13 cellular contexts compared by ENCODE assay signal in genomic region chr10:129850790-129851189, GRCh38.
DNase-seq lines count a peak whose midpoint lies in the region; ATAC-seq, FAIRE-seq and TF ChIP-seq lines count a peak whose summit lies in the region.
"Had no signal": no experiment of that assay in that cellular context is flagged by ENCODE, and none has a peak within 500 bp of the region (broad histone marks: within the 10 kb centered on the region; RNA-seq: fewer than 3 reads in every experiment).

No MANE protein-coding gene starts in this region.

- no peak for TF ChIP-seq CTCF in HepG2 (CRISPR knock-in tag; IDR thresholded peaks at IDR 0.05)
- no peak for TF ChIP-seq CTCF in progenitor cell of endocrine pancreas (IDR thresholded peaks at IDR 0.05; ENCODE audit: unreplicated experiment)

- no peaks in the 10 kb centered on the region for H3K36me3 Mint-ChIP-seq in progenitor cell of endocrine pancreas (ENCODE audit: insufficient read depth)
- H3K36me3 Mint-ChIP-seq in immature natural killer cell, result no peaks in the 10 kb centered on the region
- no peaks in the 10 kb centered on the region for H3K36me3 Mint-ChIP-seq in activated naive CD4-positive, alpha-beta T cell treated with anti-CD3 and anti-CD28 coated beads for 36 hours (ENCODE audit: low read depth)
- H3K36me3 Mint-ChIP-seq: CD14-positive monocyte; CD8-positive, alpha-beta T cell had no signal

- H3K27me3 Mint-ChIP-seq in progenitor cell of endocrine pancreas, result peaks cover 92% of the 10 kb centered on the region
- H3K27me3 Mint-ChIP-seq in immature natural killer cell (ENCODE audit: low read depth in 3 of 3), result peaks cover 5 to 7% (median 6%) of the 10 kb centered on the region in 3 donors
- H3K27me3 Mint-ChIP-seq in activated naive CD4-positive, alpha-beta T cell treated with anti-CD3 and anti-CD28 coated beads for 36 hours (ENCODE audit: low read depth), result no peaks in the 10 kb centered on the region

- H4K20me1 ChIP-seq in HepG2 (ENCODE audit: insufficient read depth, low read length), result no peaks in the 10 kb centered on the region

- no peak overlapping the region for H3K9ac ChIP-seq in HepG2 (ENCODE audit: insufficient read depth, low read depth, low read length)
- H3K9ac ChIP-seq: GM23248 had no signal

- H3K4me3 Mint-ChIP-seq in progenitor cell of endocrine pancreas (ENCODE audit: low read depth) (no peak overlapping the region), immature natural killer cell (no peak overlapping the region)
- H3K4me3 Mint-ChIP-seq in activated naive CD4-positive, alpha-beta T cell treated with anti-CD3 and anti-CD28 coated beads for 36 hours, result no peak overlapping the region
- H3K4me3 Mint-ChIP-seq: CD14-positive monocyte; CD8-positive, alpha-beta T cell had no signal

- peak; percentile 59 for DNase-seq in SK-N-DZ (ENCODE audit: low spot score)
- DNase-seq in HepG2 (ENCODE audit: low spot score), result no peak
- peak; percentile 44 for DNase-seq in progenitor cell of endocrine pancreas (ENCODE audit: low spot score, unreplicated experiment)
- no peak for DNase-seq in effector memory CD4-positive, alpha-beta T cell
- no peak for DNase-seq in immature natural killer cell
- no peak for DNase-seq in activated naive CD4-positive, alpha-beta T cell treated with anti-CD3 and anti-CD28 coated beads for 36 hours
- DNase-seq: Caco-2; CD8-positive, alpha-beta T cell; DMS53; GM23248 had no signal

- peaks cover 11% of the 10 kb centered on the region for H3K4me1 ChIP-seq in HepG2 (ENCODE audit: insufficient read depth, low read length)
- no peaks in the 10 kb centered on the region for H3K4me1 ChIP-seq in effector memory CD4-positive, alpha-beta T cell (ENCODE audit: control insufficient read depth, insufficient read depth, low read length, poor library complexity, severe bottlenecking)

- BruUV-seq in HepG2 (replicated peaks; lab: Mats Ljungman, UMichigan), result no TSS peak

- H3K27ac Mint-ChIP-seq in progenitor cell of endocrine pancreas (peak overlapping the region; percentile 3), immature natural killer cell (no peak overlapping the region)
- H3K27ac Mint-ChIP-seq in activated naive CD4-positive, alpha-beta T cell treated with anti-CD3 and anti-CD28 coated beads for 36 hours, result no peak overlapping the region
- H3K27ac Mint-ChIP-seq: CD8-positive, alpha-beta T cell had no signal

- TF ChIP-seq POLR2A in HepG2 (IDR thresholded peaks at IDR 0.05; ENCODE audit: insufficient read depth in 1 of 2, low read depth in 2 of 2, low read length in 2 of 2), result no peak

- no peaks in the 10 kb centered on the region for H3K9me3 Mint-ChIP-seq in progenitor cell of endocrine pancreas (ENCODE audit: low read depth)
- H3K9me3 Mint-ChIP-seq in immature natural killer cell, result no peaks in the 10 kb centered on the region
- H3K9me3 Mint-ChIP-seq in activated naive CD4-positive, alpha-beta T cell treated with anti-CD3 and anti-CD28 coated beads for 36 hours, result no peaks in the 10 kb centered on the region
- H3K9me3 Mint-ChIP-seq: CD14-positive monocyte; CD8-positive, alpha-beta T cell had no signal

- intact Hi-C loops in HepG2 (cut with micrococcal nuclease; ENCODE audit: unreplicated experiment), result no loop called here
- intact Hi-C loops in activated naive CD4-positive, alpha-beta T cell treated with anti-CD3 and anti-CD28 coated beads for 36 hours (cut with micrococcal nuclease), result no loop called here

- CTCF ChIA-PET in HepG2 (lab: Yijun Ruan, JAX; ENCODE audit: low intra/inter-chr PET ratio, low total read pairs), result no interaction called here
- CTCF ChIA-PET in activated naive CD4-positive, alpha-beta T cell treated with anti-CD3 and anti-CD28 coated beads for 36 hours (lab: Charles Lee), result no interaction called here

- no peaks in the 10 kb centered on the region for H3K9me3 ChIP-seq in HepG2 (ENCODE audit: low read length)
- H3K9me3 ChIP-seq in effector memory CD4-positive, alpha-beta T cell (ENCODE audit: control insufficient read depth, low read length), result no peaks in the 10 kb centered on the region
- H3K9me3 ChIP-seq: A549, Caco-2 had no signal

- peaks cover 39% of the 10 kb centered on the region for H3K4me1 Mint-ChIP-seq in progenitor cell of endocrine pancreas (ENCODE audit: low read depth)
- no peaks in the 10 kb centered on the region for H3K4me1 Mint-ChIP-seq in immature natural killer cell
- no peaks in the 10 kb centered on the region for H3K4me1 Mint-ChIP-seq in activated naive CD4-positive, alpha-beta T cell treated with anti-CD3 and anti-CD28 coated beads for 36 hours (ENCODE audit: low read depth)

- no peaks in the 10 kb centered on the region for H3K79me2 ChIP-seq in HepG2 (ENCODE audit: insufficient read depth, low read length)

- peak; percentile 59; the same call in 2 of the 3 replicates for ATAC-seq in HepG2
- ATAC-seq: A549; CD8-positive, alpha-beta T cell had no signal

- H3K27ac ChIP-seq in HepG2 (ENCODE audit: extremely low read length, insufficient read depth, low read length), result no peak overlapping the region
- no peak overlapping the region for H3K27ac ChIP-seq in effector memory CD4-positive, alpha-beta T cell (ENCODE audit: insufficient read depth, low read length, poor library complexity, severe bottlenecking)
- H3K27ac ChIP-seq: A549, GM23248 had no signal

- no peak for TF ChIP-seq RAD21 in HepG2 (CRISPR knock-in tag; IDR thresholded peaks at IDR 0.05)

- 0% methylated on average over 1 of the region's 13 CpGs for WGBS in HepG2 (ENCODE audit: low lambda C conversion rate)

- peaks cover 6 to 58% of the 10 kb centered on the region in 2 experiments; a peak in 4 of 5 replicates for H3K27me3 ChIP-seq in HepG2 (ENCODE audit: control insufficient read depth in 1 of 2, insufficient read depth in 2 of 2, low read length in 2 of 2)
- no peaks in the 10 kb centered on the region for H3K27me3 ChIP-seq in effector memory CD4-positive, alpha-beta T cell (replicated peaks; ENCODE audit: control insufficient read depth, insufficient read depth, low read length, poor library complexity, severe bottlenecking)

- POLR2A ChIA-PET in HepG2 (lab: Yijun Ruan, JAX), result no interaction called here

- no peak overlapping the region for H3K4me2 ChIP-seq in HepG2 (ENCODE audit: low read depth, low read length)
- H3K4me2 ChIP-seq: A549 had no signal

- no peak overlapping the region for H2AFZ ChIP-seq in HepG2 (ENCODE audit: low read length)
- H2AFZ ChIP-seq: GM23248 had no signal

- no peak for FAIRE-seq in HepG2 (lab: Jason Lieb, UNC)
- FAIRE-seq: A549, H54 had no signal

- TF ChIP-seq EP300 in HepG2 (IDR thresholded peaks at IDR 0.05; ENCODE audit: low read depth in 2 of 2, low read length in 2 of 2) (no peak), HepG2 (CRISPR knock-in tag; IDR thresholded peaks at IDR 0.05; ENCODE audit: borderline replicate concordance) (no peak)

- no peaks in the 10 kb centered on the region for H3K36me3 ChIP-seq in HepG2 (replicated peaks in 1 of 2; ENCODE audit: control insufficient read depth in 1 of 2, insufficient read depth in 2 of 2, low read length in 2 of 2)
- no peaks in the 10 kb centered on the region for H3K36me3 ChIP-seq in effector memory CD4-positive, alpha-beta T cell (ENCODE audit: control insufficient read depth, insufficient read depth, low read length)

- in situ Hi-C loops in HepG2 (cut with HindIII; ENCODE audit: extremely low pct_ligation_motif_present, low pct_unique_long_range_greater_than_20kb), result no loop called here

- H3K4me3 ChIP-seq in HepG2 (replicated peaks in 1 of 3; ENCODE audit: insufficient read depth in 1 of 3, low read depth in 2 of 3, low read length in 3 of 3), result no peak overlapping the region
- no peak overlapping the region for H3K4me3 ChIP-seq in effector memory CD4-positive, alpha-beta T cell (ENCODE audit: insufficient read depth, low read depth, low read length, poor library complexity, severe bottlenecking)
- H3K4me3 ChIP-seq: A549, GM23248 had no signal

TF ChIP-seq in HepG2, 621 proteins besides CTCF, POLR2A, EP300 and RAD21:
- TF ChIP-seq RFX3 (CRISPR knock-in tag; IDR thresholded peaks at IDR 0.05) (no peak), NR2F6 (IDR thresholded peaks at IDR 0.05) (peak; percentile 40; the same call in 1 of the 2 replicates), NR2F6 (CRISPR knock-in tag; IDR thresholded peaks at IDR 0.05) (no peak)

Comparison
In these comparisons a context has a peak if more than half of its experiments do, and no peak if none do; other contexts are left out.
1. DNase-seq: peak in SK-N-DZ (single experiment) and progenitor cell of endocrine pancreas (single experiment); none in HepG2 (single experiment), effector memory CD4-positive, alpha-beta T cell (0 of 3), immature natural killer cell (0 of 3) and activated naive CD4-positive, alpha-beta T cell treated with anti-CD3 and anti-CD28 coated beads for 36 hours (single experiment).